In the genomic region with DNA sequence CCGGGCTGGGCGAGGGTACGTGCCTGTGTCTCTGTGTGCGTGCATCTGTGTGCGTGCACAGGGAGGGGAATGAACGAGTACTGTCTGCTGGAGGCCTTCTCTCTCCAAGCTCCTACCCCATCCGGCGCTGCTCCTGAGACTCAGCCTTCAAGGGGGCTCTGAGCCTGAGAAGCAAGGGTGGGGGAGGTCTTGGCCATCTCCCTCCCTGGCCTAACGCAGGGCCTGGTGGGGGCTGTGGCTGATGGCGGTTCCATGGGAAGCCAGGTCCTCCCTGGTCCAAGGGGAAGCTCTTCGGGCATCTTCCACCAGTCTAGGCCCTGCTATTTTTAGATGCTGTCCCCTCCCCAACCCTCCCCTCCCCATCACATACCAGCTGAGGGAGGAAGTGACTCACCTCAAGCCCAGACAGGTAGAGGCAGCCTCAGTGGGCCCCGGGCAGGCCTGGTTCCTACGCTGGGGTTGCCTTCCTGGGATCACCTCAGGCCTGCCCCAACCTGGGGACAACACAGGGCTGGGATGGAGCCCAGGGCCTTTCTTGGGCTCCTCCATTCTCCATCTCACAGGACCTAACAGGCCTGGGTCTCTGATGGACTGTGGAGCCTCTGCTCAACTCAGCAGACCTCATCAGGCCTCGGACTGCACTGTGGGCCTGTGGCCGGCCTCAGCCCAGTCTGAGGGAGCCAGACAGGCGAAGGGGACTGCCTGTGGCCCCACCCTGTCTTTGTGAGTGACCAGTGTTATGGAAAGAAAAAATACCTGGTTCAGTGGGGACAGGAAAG, we compare ENCODE assay signal across 8 cellular contexts. TPM values are rescaled to one million over a fixed set of nuclear protein-coding genes. Genes with fewer than 3 reads are reported as not detected.
DNase-seq lines count a peak whose midpoint lies in the region; ATAC-seq and TF ChIP-seq lines count a peak whose summit lies in the region.

No MANE protein-coding gene starts in this region.

- WGBS in testis, 2 donors: 87 to 94% methylated on average over 14 to 16 of the region's 16 CpGs

- peaks cover 30 to 38% (median 38%) of the 10 kb centered on the region in 3 donors for H3K4me1 Mint-ChIP-seq in IgD-negative memory B cell
- peaks cover 52% of the 10 kb centered on the region for H3K4me1 Mint-ChIP-seq in activated CD4-positive, alpha-beta T cell treated with anti-CD3 and anti-CD28 coated beads, Interleukin-2, amount 10 ng/mL, durations not matched to agents 24 days and 14 days
- H3K4me1 Mint-ChIP-seq in dendritic cell treated with granulocyte-macrophage colony-stimulating factor and Interleukin-4, amounts not matched to agents 40 ng/mL and 50 ng/mL, for 4 days (ENCODE audit: low read depth): peaks cover 78% of the 10 kb centered on the region

- TF ChIP-seq POLR2A in testis (IDR thresholded peaks at IDR 0.05): no peak

- peak overlapping the region in 2 of 3 donors; percentile 52 to 100 for H3K27ac Mint-ChIP-seq in IgD-negative memory B cell
- peak overlapping the region; percentile 99 for H3K27ac Mint-ChIP-seq in activated CD4-positive, alpha-beta T cell treated with anti-CD3 and anti-CD28 coated beads, Interleukin-2, amount 10 ng/mL, durations not matched to agents 24 days and 14 days
- peak overlapping the region; percentile 60 for H3K27ac Mint-ChIP-seq in dendritic cell treated with granulocyte-macrophage colony-stimulating factor and Interleukin-4, amounts not matched to agents 40 ng/mL and 50 ng/mL, for 4 days

- H3K9me3 ChIP-seq in testis: no peaks in the 10 kb centered on the region

- H3K4me1 ChIP-seq in testis: peaks cover 41% of the 10 kb centered on the region

- no peak overlapping the region for H3K4me3 ChIP-seq in testis

- peak overlapping the region in 1 of 4 donors; percentile 67 for H3K4me3 Mint-ChIP-seq in IgD-negative memory B cell
- peak overlapping the region; percentile 59 for H3K4me3 Mint-ChIP-seq in activated CD4-positive, alpha-beta T cell treated with anti-CD3 and anti-CD28 coated beads, Interleukin-2, amount 10 ng/mL, durations not matched to agents 24 days and 14 days
- H3K4me3 Mint-ChIP-seq in dendritic cell treated with granulocyte-macrophage colony-stimulating factor and Interleukin-4, amounts not matched to agents 40 ng/mL and 50 ng/mL, for 4 days: no peak overlapping the region

- TF ChIP-seq CTCF in testis (IDR thresholded peaks at IDR 0.05): no peak

- ATAC-seq in GM18858 (IDR thresholded peaks at IDR 0.05; ENCODE audit: unreplicated experiment): no peak

- DNase-seq in activated CD4-positive, alpha-beta T cell treated with anti-CD3 and anti-CD28 coated beads, Interleukin-2, amount 10 ng/mL, durations not matched to agents 24 days and 14 days: peak; percentile 78
- peak; percentile 68 for DNase-seq in stimulated activated CD8-positive, alpha-beta memory T cell treated with anti-CD3 and anti-CD28 coated beads, Interleukin-4, amount 100 ng/mL, for 48 hours
- DNase-seq in testis (no peak), hypothalamus (lab: John Stamatoyannopoulos, UW) (no peak), A172 (ENCODE audit: low spot score) (no peak)

- no peaks in the 10 kb centered on the region for H3K27me3 Mint-ChIP-seq in IgD-negative memory B cell
- H3K27me3 Mint-ChIP-seq in activated CD4-positive, alpha-beta T cell treated with anti-CD3 and anti-CD28 coated beads, Interleukin-2, amount 10 ng/mL, durations not matched to agents 24 days and 14 days: no peaks in the 10 kb centered on the region
- peaks cover 18% of the 10 kb centered on the region for H3K27me3 Mint-ChIP-seq in dendritic cell treated with granulocyte-macrophage colony-stimulating factor and Interleukin-4, amounts not matched to agents 40 ng/mL and 50 ng/mL, for 4 days

- no peaks in the 10 kb centered on the region for H3K36me3 Mint-ChIP-seq in IgD-negative memory B cell
- H3K36me3 Mint-ChIP-seq in activated CD4-positive, alpha-beta T cell treated with anti-CD3 and anti-CD28 coated beads, Interleukin-2, amount 10 ng/mL, durations not matched to agents 24 days and 14 days (ENCODE audit: low read depth): peaks cover 6% of the 10 kb centered on the region
- no peaks in the 10 kb centered on the region for H3K36me3 Mint-ChIP-seq in dendritic cell treated with granulocyte-macrophage colony-stimulating factor and Interleukin-4, amounts not matched to agents 40 ng/mL and 50 ng/mL, for 4 days (ENCODE audit: low read depth)

- no peaks in the 10 kb centered on the region for H3K27me3 ChIP-seq in testis

- no peaks in the 10 kb centered on the region for H3K9me3 Mint-ChIP-seq in IgD-negative memory B cell
- H3K9me3 Mint-ChIP-seq in activated CD4-positive, alpha-beta T cell treated with anti-CD3 and anti-CD28 coated beads, Interleukin-2, amount 10 ng/mL, durations not matched to agents 24 days and 14 days: no peaks in the 10 kb centered on the region
- H3K9me3 Mint-ChIP-seq in dendritic cell treated with granulocyte-macrophage colony-stimulating factor and Interleukin-4, amounts not matched to agents 40 ng/mL and 50 ng/mL, for 4 days: no peaks in the 10 kb centered on the region

- intact Hi-C loops in activated CD4-positive, alpha-beta T cell treated with anti-CD3 and anti-CD28 coated beads, Interleukin-2, amount 10 ng/mL, durations not matched to agents 24 days and 14 days (cut with micrococcal nuclease): loop anchor here (5.0 kb wide), 1 partner anchor 105 kb away; a partner anchor contains a TSS
- intact Hi-C loops in dendritic cell treated with granulocyte-macrophage colony-stimulating factor and Interleukin-4, amounts not matched to agents 40 ng/mL and 50 ng/mL, for 4 days (cut with micrococcal nuclease): no loop called here
- intact Hi-C loops in testis (cut with DNase I; ENCODE audit: low total_unique reads): no loop called here

- H3K27ac ChIP-seq in testis: peak overlapping the region in 1 of 2 donors; percentile 10

- H3K36me3 ChIP-seq in testis (ENCODE audit: low read depth, missing control alignments): no peaks in the 10 kb centered on the region

RNA-seq across cellular contexts. Expression of a gene that starts 32.2 kb away (rescaled TPM):
- 27.6 TPM for polyA plus RNA-seq in IgD-negative memory B cell
- 32.5 and 35.1 TPM in 2 replicates for total RNA-seq in activated CD4-positive, alpha-beta T cell treated with anti-CD3 and anti-CD28 coated beads, Interleukin-2, amount 10 ng/mL, durations not matched to agents 24 days and 14 days
- total RNA-seq in testis: 10 to 100 TPM; 50.3 to 57.6 TPM
- 52.4 TPM for polyA plus RNA-seq in testis (ENCODE audit: insufficient read depth, low read depth, low replicate concordance)
- total RNA-seq in A172 (2014; rRNA removed; shearing (Covaris generic)): 33.1 and 34.6 TPM in 2 replicates

RNA-seq across cellular contexts. Expression of a gene that starts 48.7 kb away (rescaled TPM):
- polyA plus RNA-seq in IgD-negative memory B cell (79.9 TPM), testis (ENCODE audit: insufficient read depth, low read depth, low replicate concordance) (46.6 TPM)
- total RNA-seq in activated CD4-positive, alpha-beta T cell treated with anti-CD3 and anti-CD28 coated beads, Interleukin-2, amount 10 ng/mL, durations not matched to agents 24 days and 14 days: 260 and 271 TPM in 2 replicates
- 10 to 100 TPM; 69.6 to 94.3 TPM for total RNA-seq in testis
- 7.8 and 14.6 TPM in 2 replicates for total RNA-seq in A172 (2014; rRNA removed; shearing (Covaris generic))

Comparison
In these comparisons a context has a peak if more than half of its experiments do, and no peak if none do; other contexts are left out.
1. DNase-seq: peak in activated CD4-positive, alpha-beta T cell treated with anti-CD3 and anti-CD28 coated beads, Interleukin-2, amount 10 ng/mL, durations not matched to agents 24 days and 14 days (single experiment) and stimulated activated CD8-positive, alpha-beta memory T cell treated with anti-CD3 and anti-CD28 coated beads, Interleukin-4, amount 100 ng/mL, for 48 hours (single experiment); none in testis (single experiment), hypothalamus (0 of 51) and A172 (single experiment).
2. Peak in every context shown above with its lines, with median percentiles within 50 percentile points of each other: H3K27ac Mint-ChIP-seq.